ENCODE assay signal across 7 cellular contexts in the genomic region with DNA sequence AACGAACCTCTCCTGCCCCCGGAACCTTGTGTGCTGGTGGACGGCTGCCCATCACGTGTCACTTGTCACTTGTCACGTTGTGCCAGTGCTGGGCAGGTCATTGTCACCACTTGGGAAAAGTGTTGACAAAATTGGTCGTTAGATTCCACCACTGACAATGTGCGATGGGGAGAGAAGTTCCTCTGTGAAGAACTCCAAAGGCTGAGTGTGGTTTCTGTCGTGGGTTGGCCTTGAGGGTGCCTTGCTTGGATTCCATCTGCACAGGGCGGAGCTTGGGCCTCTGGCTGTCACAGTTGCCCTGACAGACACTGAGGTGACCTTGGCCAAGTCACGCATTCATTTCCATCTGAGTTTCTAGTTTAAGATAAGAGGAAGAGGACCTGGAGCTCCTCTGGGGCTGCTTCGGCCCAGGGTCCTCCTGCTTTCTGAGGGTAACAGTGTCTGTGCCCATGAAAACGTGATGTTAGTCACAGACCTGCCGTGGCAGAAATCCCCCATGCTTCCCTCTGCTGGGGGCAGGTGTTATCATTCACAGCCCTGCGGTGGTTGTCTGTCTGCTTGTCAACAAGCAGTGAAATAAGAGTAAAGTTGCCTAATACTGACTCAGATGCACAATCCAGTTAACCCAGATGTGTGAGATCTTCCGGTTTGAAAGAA.
DNase-seq lines count a peak whose midpoint lies in the region; ATAC-seq and TF ChIP-seq lines count a peak whose summit lies in the region.
"Not testable (repeated sequence)": the region's sequence is repeated elsewhere in the genome, so short reads cannot be mapped to it uniquely, and the experiment has no call there.

No MANE protein-coding gene starts in this region.

- not testable (repeated sequence) for H3K79me2 ChIP-seq in OCI-LY1 (ENCODE audit: insufficient read depth, low read length)

- H3K36me3 ChIP-seq in IMR-90 (ENCODE audit: control insufficient read depth, insufficient read depth, low read length): not testable (repeated sequence)
- H3K36me3 ChIP-seq in OCI-LY1 (ENCODE audit: insufficient read depth, low read length) (peaks cover 30% of the 10 kb centered on the region), left lung (peaks cover 0 to 35% of the 10 kb centered on the region in 2 donors), spleen (peaks cover 0 to 52% (median 9%) of the 10 kb centered on the region in 6 donors)

- peak overlapping the region; percentile 77 for H2BK120ac ChIP-seq in IMR-90 (ENCODE audit: low read depth, low read length)

- TF ChIP-seq RAD21 in IMR-90 (IDR thresholded peaks at IDR 0.05; ENCODE audit: low read length): not testable (repeated sequence)

- H4K5ac ChIP-seq in IMR-90 (ENCODE audit: low read depth, low read length): peak overlapping the region; percentile 90

- not testable (repeated sequence) for H3K9me3 ChIP-seq in IMR-90 (ENCODE audit: control insufficient read depth, insufficient read depth, low read length); OCI-LY1 (ENCODE audit: low read length); left lung; spleen

- H3K27ac ChIP-seq in IMR-90 (ENCODE audit: insufficient read depth, low read length): peak overlapping the region; percentile 40; the same call in 1 of the 2 replicates
- H3K27ac ChIP-seq in OCI-LY1 (ENCODE audit: low read depth, low read length, poor library complexity, severe bottlenecking): peak overlapping the region; percentile 77
- H3K27ac ChIP-seq in left lung: peak overlapping the region in 1 of 2 donors; percentile 70
- peak overlapping the region in 5 of 8 donors; percentile 36 to 74 (median 64) for H3K27ac ChIP-seq in spleen

- H2AK9ac ChIP-seq in IMR-90 (replicated peaks; ENCODE audit: low read depth, low read length, poor library complexity): not testable (repeated sequence)

- not testable (repeated sequence) for H3K27me3 ChIP-seq in IMR-90 (ENCODE audit: control insufficient read depth, insufficient read depth, low read length); OCI-LY1 (ENCODE audit: insufficient read depth, low read length); left lung; spleen (replicated peaks in 1 of 7)

- H2BK15ac ChIP-seq in IMR-90 (ENCODE audit: low read depth, low read length): peak overlapping the region; percentile 96; the same call in 2 of the 3 replicates

- H3K4me3 ChIP-seq in IMR-90 (ENCODE audit: insufficient read depth, low read depth, low read length); OCI-LY1 (ENCODE audit: low read depth, low read length, poor library complexity, severe bottlenecking); left lung: not testable (repeated sequence)
- peak overlapping the region in 1 of 8 donors; percentile 15 for H3K4me3 ChIP-seq in spleen

- ATAC-seq in IMR-90 (ENCODE audit: low read depth): not testable (repeated sequence)
- ATAC-seq in left lung: peak; percentile 5

- H3K79me1 ChIP-seq in IMR-90 (ENCODE audit: low read depth in 1 of 2, low read length in 2 of 2): 0 out of 4 replicates have a peak, but pooled peaks cover 0 to 17% of the 10 kb centered on the region in 2 experiments

- not testable (repeated sequence) for H3K9ac ChIP-seq in IMR-90 (ENCODE audit: low read depth, low read length); OCI-LY1 (ENCODE audit: low read length)

- peak overlapping the region; percentile 91 for H2AK5ac ChIP-seq in IMR-90 (ENCODE audit: low read depth, low read length)

- intact Hi-C loops in IMR-90 (cut with micrococcal nuclease): loop anchor here (5.0 kb wide), 1 partner anchor 139 kb away; no protein-coding TSS in a partner anchor
- intact Hi-C loops in left lung (cut with DNase I); spleen (cut with DNase I; ENCODE audit: low total_unique reads): not testable (repeated sequence)

- H2BK20ac ChIP-seq in IMR-90 (ENCODE audit: low read depth, low read length): peak overlapping the region; percentile 80

- WGBS in IMR-90 (ENCODE audit: extremely low coverage in 2 of 2, insufficient read length in 1 of 2), 2 experiments: 84% methylated on average over 6 of the region's 15 CpGs; no CpG with 5 or more reads in 1 of the 2 experiments
- 41 to 71% (median 50%) methylated on average over 12 to 14 of the region's 15 CpGs for WGBS in spleen, 5 donors

- not testable (repeated sequence) for H3K23ac ChIP-seq in IMR-90 (ENCODE audit: low read depth, low read length)

- CTCF ChIA-PET in IMR-90 (lab: Yijun Ruan, JAX): not testable (repeated sequence)

- H4K20me1 ChIP-seq in IMR-90 (ENCODE audit: insufficient read depth, low read length); OCI-LY1 (ENCODE audit: insufficient read depth, low read length): not testable (repeated sequence)

- peaks cover 12% of the 10 kb centered on the region; the same call in 1 of the 2 replicates for H3K4me1 ChIP-seq in IMR-90 (ENCODE audit: control insufficient read depth, insufficient read depth, low read length)
- peaks cover 22% of the 10 kb centered on the region for H3K4me1 ChIP-seq in OCI-LY1 (ENCODE audit: insufficient read depth, low read length, severe bottlenecking)
- peaks cover 4 to 41% of the 10 kb centered on the region in 2 donors for H3K4me1 ChIP-seq in left lung
- H3K4me1 ChIP-seq in spleen: peaks cover 0 to 46% (median 14%) of the 10 kb centered on the region in 6 donors

- H3K9me1 ChIP-seq in IMR-90 (ENCODE audit: insufficient read depth, low read length): not testable (repeated sequence)

- not testable (repeated sequence) for H3K9me2 ChIP-seq in OCI-LY1 (ENCODE audit: low read depth, low read length)

- H3K18ac ChIP-seq in IMR-90 (ENCODE audit: low read depth, low read length): peak overlapping the region; percentile 33

- peak overlapping the region; percentile 59; the same call in 1 of the 2 replicates for H3K14ac ChIP-seq in IMR-90 (replicated peaks; ENCODE audit: low read depth, low read length)

- in situ Hi-C loops in IMR-90 (cut with MboI; ENCODE audit: low sequenced_read_pairs): not testable (repeated sequence)

- H2AFZ ChIP-seq in IMR-90 (replicated peaks; ENCODE audit: low read length, poor library complexity); OCI-LY1 (ENCODE audit: low read length): not testable (repeated sequence)

- not testable (repeated sequence) for BruUV-seq in IMR-90 (replicated peaks; lab: Mats Ljungman, UMichigan)

- TF ChIP-seq POLR2A in IMR-90 (IDR thresholded peaks at IDR 0.05; ENCODE audit: low read depth, low read length); erythroblast (IDR thresholded peaks at IDR 0.05; ENCODE audit: low read length); spleen (IDR thresholded peaks at IDR 0.05): not testable (repeated sequence)

- dilution Hi-C loops in IMR-90 (cut with HindIII; ENCODE audit: low sequenced_read_pairs, unreplicated experiment): not testable (repeated sequence)

- H2BK5ac ChIP-seq in IMR-90 (ENCODE audit: low read depth, low read length, poor library complexity, severe bottlenecking): not testable (repeated sequence)

- not testable (repeated sequence) for H3K56ac ChIP-seq in IMR-90 (ENCODE audit: extremely low read depth, insufficient read depth, low read length)

- peak overlapping the region; percentile 47 to 49; a peak in 3 of 4 replicates for H4K8ac ChIP-seq in IMR-90 (ENCODE audit: low read depth in 2 of 2, low read length in 2 of 2)

- POLR2A ChIA-PET in IMR-90 (lab: Charles Lee; ENCODE audit: unreplicated experiment): not testable (repeated sequence)

- TF ChIP-seq CTCF in IMR-90 (conservative IDR thresholded peaks at IDR 0.05; ENCODE audit: low read depth, low read length); OCI-LY1 (IDR thresholded peaks at IDR 0.05; ENCODE audit: low read length); left lung (IDR thresholded peaks at IDR 0.05); spleen (IDR thresholded peaks at IDR 0.05 in 8 of 11, conservative IDR thresholded peaks at IDR 0.05 in 3 of 11): not testable (repeated sequence)

- not testable (repeated sequence) for H3K4me2 ChIP-seq in IMR-90 (ENCODE audit: low read depth, low read length)
- peak overlapping the region; percentile 20; the same call in 1 of the 2 replicates for H3K4me2 ChIP-seq in OCI-LY1 (ENCODE audit: low read length)

- DNase-seq in IMR-90: peak; percentile 26
- DNase-seq in activated CD4-positive, alpha-beta T cell treated with anti-CD3 and anti-CD28 coated beads for 48 hours: peak; percentile 36
- peak; percentile 46 for DNase-seq in activated gamma-delta T cell treated with anti-CD3 and anti-CD28 coated beads, Interleukin-2, amount 50 U/mL, for 16 hours (ENCODE audit: low read depth)
- peak; percentile 16 to 45 for DNase-seq in erythroblast (lab: John Stamatoyannopoulos, UW)
- not testable (repeated sequence) for DNase-seq in left lung, spleen

- peak overlapping the region; percentile 83; the same call in 1 of the 2 replicates for H4K91ac ChIP-seq in IMR-90 (ENCODE audit: insufficient read depth, low read depth, low read length)

- not testable (repeated sequence) for H3F3A ChIP-seq in OCI-LY1 (ENCODE audit: insufficient read depth, low read length)

- H3K4ac ChIP-seq in IMR-90 (ENCODE audit: low read depth, low read length): peak overlapping the region; percentile 79
